Comparison of ENCODE assay signal across 1 cellular context in the genomic region with DNA sequence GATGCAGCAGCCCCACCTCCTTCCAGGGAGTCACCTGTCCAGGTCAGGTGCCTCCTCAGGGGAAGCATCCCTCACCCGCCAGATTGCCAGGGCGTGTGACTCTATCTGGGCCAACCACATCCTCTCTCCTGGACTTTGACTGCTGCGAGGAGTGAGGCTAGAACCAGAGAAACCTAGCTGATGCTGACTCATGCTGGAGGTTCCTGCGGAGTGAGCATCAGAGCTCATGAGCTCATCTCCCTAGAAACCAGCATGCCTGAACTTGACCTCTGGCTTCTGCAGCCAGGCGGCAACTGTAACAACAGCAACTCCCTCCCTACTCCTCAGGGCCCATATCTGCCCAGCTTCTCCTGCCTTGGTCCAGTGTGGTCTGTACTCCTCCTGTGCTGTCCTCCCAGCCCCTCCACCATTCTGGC.
A peak's percentile ranks its signal among the peaks of the same experiment; 100 is the strongest.
TF ChIP-seq lines count a peak whose summit lies in the region.

No MANE protein-coding gene starts in this region.

TF ChIP-seq in K562, 482 proteins besides CTCF, POLR2A, EP300 and RAD21 (continued from another document):
- TF ChIP-seq, protein P1, sequence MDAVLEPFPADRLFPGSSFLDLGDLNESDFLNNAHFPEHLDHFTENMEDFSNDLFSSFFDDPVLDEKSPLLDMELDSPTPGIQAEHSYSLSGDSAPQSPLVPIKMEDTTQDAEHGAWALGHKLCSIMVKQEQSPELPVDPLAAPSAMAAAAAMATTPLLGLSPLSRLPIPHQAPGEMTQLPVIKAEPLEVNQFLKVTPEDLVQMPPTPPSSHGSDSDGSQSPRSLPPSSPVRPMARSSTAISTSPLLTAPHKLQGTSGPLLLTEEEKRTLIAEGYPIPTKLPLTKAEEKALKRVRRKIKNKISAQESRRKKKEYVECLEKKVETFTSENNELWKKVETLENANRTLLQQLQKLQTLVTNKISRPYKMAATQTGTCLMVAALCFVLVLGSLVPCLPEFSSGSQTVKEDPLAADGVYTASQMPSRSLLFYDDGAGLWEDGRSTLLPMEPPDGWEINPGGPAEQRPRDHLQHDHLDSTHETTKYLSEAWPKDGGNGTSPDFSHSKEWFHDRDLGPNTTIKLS (IDR thresholded peaks at IDR 0.05; ENCODE audit: borderline replicate concordance, low read depth), result no peak; the same call in 1 of the 2 replicates
- TF ChIP-seq HDAC2 (IDR thresholded peaks at IDR 0.05), result peak; percentile 86
- TF ChIP-seq ZNF395 (CRISPR knock-in tag; IDR thresholded peaks at IDR 0.05), result peak; percentile 59; the same call in 1 of the 2 replicates
- TF ChIP-seq, protein P2, sequence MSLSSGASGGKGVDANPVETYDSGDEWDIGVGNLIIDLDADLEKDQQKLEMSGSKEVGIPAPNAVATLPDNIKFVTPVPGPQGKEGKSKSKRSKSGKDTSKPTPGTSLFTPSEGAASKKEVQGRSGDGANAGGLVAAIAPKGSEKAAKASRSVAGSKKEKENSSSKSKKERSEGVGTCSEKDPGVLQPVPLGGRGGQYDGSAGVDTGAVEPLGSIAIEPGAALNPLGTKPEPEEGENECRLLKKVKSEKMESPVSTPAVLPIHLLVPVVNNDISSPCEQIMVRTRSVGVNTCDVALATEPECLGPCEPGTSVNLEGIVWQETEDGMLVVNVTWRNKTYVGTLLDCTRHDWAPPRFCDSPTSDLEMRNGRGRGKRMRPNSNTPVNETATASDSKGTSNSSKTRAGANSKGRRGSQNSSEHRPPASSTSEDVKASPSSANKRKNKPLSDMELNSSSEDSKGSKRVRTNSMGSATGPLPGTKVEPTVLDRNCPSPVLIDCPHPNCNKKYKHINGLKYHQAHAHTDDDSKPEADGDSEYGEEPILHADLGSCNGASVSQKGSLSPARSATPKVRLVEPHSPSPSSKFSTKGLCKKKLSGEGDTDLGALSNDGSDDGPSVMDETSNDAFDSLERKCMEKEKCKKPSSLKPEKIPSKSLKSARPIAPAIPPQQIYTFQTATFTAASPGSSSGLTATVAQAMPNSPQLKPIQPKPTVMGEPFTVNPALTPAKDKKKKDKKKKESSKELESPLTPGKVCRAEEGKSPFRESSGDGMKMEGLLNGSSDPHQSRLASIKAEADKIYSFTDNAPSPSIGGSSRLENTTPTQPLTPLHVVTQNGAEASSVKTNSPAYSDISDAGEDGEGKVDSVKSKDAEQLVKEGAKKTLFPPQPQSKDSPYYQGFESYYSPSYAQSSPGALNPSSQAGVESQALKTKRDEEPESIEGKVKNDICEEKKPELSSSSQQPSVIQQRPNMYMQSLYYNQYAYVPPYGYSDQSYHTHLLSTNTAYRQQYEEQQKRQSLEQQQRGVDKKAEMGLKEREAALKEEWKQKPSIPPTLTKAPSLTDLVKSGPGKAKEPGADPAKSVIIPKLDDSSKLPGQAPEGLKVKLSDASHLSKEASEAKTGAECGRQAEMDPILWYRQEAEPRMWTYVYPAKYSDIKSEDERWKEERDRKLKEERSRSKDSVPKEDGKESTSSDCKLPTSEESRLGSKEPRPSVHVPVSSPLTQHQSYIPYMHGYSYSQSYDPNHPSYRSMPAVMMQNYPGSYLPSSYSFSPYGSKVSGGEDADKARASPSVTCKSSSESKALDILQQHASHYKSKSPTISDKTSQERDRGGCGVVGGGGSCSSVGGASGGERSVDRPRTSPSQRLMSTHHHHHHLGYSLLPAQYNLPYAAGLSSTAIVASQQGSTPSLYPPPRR (CRISPR knock-in tag; IDR thresholded peaks at IDR 0.05; ENCODE audit: borderline replicate concordance), result 0 out of 2 replicates have a peak, but pooled peaks have one; percentile 46
- TF ChIP-seq EHMT2 (IDR thresholded peaks at IDR 0.05), result peak; percentile 31; the same call in 1 of the 2 replicates
